Comparison of ENCODE assay signal across 18 cellular contexts in the genomic region with DNA sequence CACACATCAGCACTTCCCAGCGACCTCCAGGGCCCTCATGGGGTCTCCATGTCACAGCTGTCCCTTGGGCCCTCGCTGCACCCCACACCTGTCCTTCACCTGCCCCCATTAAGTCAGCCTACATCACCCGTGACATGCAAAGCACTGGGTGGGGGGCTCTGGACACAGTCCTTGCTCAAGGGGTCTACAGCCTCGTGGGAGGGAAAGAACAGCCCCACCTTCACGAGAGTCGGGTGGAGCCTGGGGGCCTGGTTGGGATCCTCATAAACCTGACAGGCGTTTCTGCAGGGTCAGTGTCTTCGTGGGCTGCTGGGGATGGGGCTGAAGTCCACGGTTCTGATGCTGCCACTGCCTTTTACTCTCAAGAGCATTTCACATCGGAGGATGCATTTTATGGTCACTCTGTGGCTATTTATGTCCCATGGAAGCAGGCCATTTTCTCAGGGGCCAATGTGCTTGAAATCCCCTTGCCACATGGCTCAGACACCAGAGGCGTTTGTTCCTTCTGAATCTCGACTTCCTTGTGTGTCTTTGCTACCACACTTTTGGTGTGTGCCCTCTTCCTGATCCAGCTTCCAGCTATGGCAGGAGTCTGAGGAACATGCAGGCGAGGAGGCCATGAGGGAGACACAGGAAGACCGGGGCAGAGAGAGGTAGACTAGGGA. TPM values are rescaled to one million over a fixed set of nuclear protein-coding genes. Genes with fewer than 3 reads are reported as not detected.
A peak's percentile ranks its signal among the peaks of the same experiment; 100 is the strongest.
DNase-seq lines count a peak whose midpoint lies in the region; ATAC-seq, FAIRE-seq and TF ChIP-seq lines count a peak whose summit lies in the region.
"Had no signal": no experiment of that assay in that cellular context is flagged by ENCODE, and none has a peak within 500 bp of the region (broad histone marks: within the 10 kb centered on the region; RNA-seq: fewer than 3 reads in every experiment).

A gene with protein sequence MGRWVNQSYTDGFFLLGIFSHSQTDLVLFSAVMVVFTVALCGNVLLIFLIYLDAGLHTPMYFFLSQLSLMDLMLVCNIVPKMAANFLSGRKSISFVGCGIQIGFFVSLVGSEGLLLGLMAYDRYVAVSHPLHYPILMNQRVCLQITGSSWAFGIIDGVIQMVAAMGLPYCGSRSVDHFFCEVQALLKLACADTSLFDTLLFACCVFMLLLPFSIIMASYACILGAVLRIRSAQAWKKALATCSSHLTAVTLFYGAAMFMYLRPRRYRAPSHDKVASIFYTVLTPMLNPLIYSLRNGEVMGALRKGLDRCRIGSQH (minus strand): TSS at position 338 of the 665 bp plus-strand sequence. CDS start 5,865 bp downstream, outside the sequence.

- H3K27ac ChIP-seq in BLaER1: no peak within 1 kb of the TSS
- H3K27ac ChIP-seq in IMR-90 (ENCODE audit: insufficient read depth, low read length): no peak within 1 kb of the TSS
- peak within 1 kb of the TSS; percentile 15; the same call in 1 of the 3 replicates for H3K27ac ChIP-seq in K562 (ENCODE audit: extremely low read depth, low read depth, low read length)
- no peak within 1 kb of the TSS for H3K27ac ChIP-seq in neuronal stem cell (replicated peaks; ENCODE audit: low read length)
- H3K27ac ChIP-seq in gastrocnemius medialis: no peak within 1 kb of the TSS
- H3K27ac ChIP-seq: C4-2B had no signal

- in situ Hi-C loops in IMR-90 (cut with MboI; ENCODE audit: low sequenced_read_pairs): no loop called here
- in situ Hi-C loops in K562 (cut with MboI): loop anchor here (10.0 kb wide), 1 partner anchor 186 kb away; no protein-coding TSS in a partner anchor
- in situ Hi-C loops in gastrocnemius medialis (cut with MboI; ENCODE audit: low sequenced_read_pairs in 4 of 4): no loop called here

- H2BK15ac ChIP-seq in IMR-90 (ENCODE audit: low read depth, low read length) (no peak within 1 kb of the TSS), neuronal stem cell (ENCODE audit: low read length) (no peak within 1 kb of the TSS)

- intact Hi-C loops in IMR-90 (cut with micrococcal nuclease) (no loop called here), K562 (cut with micrococcal nuclease) (no loop called here), gastrocnemius medialis (cut with DNase I; ENCODE audit: low total_unique reads) (no loop called here)

- no peak within 1 kb of the TSS for H2BK5ac ChIP-seq in IMR-90 (ENCODE audit: low read depth, low read length, poor library complexity, severe bottlenecking)
- H2BK5ac ChIP-seq in neuronal stem cell (ENCODE audit: low read length): no peak within 1 kb of the TSS

- H3K56ac ChIP-seq in IMR-90 (ENCODE audit: extremely low read depth, insufficient read depth, low read length): no peak within 1 kb of the TSS

- TF ChIP-seq CTCF in IMR-90 (conservative IDR thresholded peaks at IDR 0.05; ENCODE audit: low read depth, low read length) (no peak), K562 (IDR thresholded peaks at IDR 0.05 in 2 of 3, conservative IDR thresholded peaks at IDR 0.05 in 1 of 3; ENCODE audit: insufficient read depth in 2 of 3, low read depth in 1 of 3, low read length in 3 of 3) (no peak), gastrocnemius medialis (IDR thresholded peaks at IDR 0.05 in 4 of 5, conservative IDR thresholded peaks at IDR 0.05 in 1 of 5) (no peak)

- DNase-seq in IMR-90: no peak
- DNase-seq in K562 (ENCODE audit: extremely low read depth in 1 of 4, low spot score in 3 of 4): no peak
- DNase-seq in neuronal stem cell (ENCODE audit: low spot score): no peak
- no peak for DNase-seq in gastrocnemius medialis
- DNase-seq in HT-29 (ENCODE audit: low spot score): no peak
- DNase-seq: ACHN; CD4-positive, alpha-beta memory T cell; DND-41; GF-D8; H7 had no signal

- no peak within 1 kb of the TSS for H2AK5ac ChIP-seq in IMR-90 (ENCODE audit: low read depth, low read length)
- H2AK5ac ChIP-seq in neuronal stem cell (ENCODE audit: low read depth, low read length): no peak within 1 kb of the TSS

- no peaks in the 10 kb centered on the region for H4K20me1 ChIP-seq in BLaER1
- no peaks in the 10 kb centered on the region for H4K20me1 ChIP-seq in IMR-90 (ENCODE audit: insufficient read depth, low read length)
- H4K20me1 ChIP-seq in K562 (replicated peaks; ENCODE audit: control insufficient read depth, insufficient read depth, low read length): no peaks in the 10 kb centered on the region

- TF ChIP-seq POLR2A in IMR-90 (IDR thresholded peaks at IDR 0.05; ENCODE audit: low read depth, low read length) (no peak), K562 (conservative IDR thresholded peaks at IDR 0.05) (no peak), gastrocnemius medialis (IDR thresholded peaks at IDR 0.05) (no peak)

- TF ChIP-seq EP300 in K562 (IDR thresholded peaks at IDR 0.05; ENCODE audit: low read length): no peak

- no peak within 1 kb of the TSS for H3K14ac ChIP-seq in IMR-90 (replicated peaks; ENCODE audit: low read depth, low read length)
- no peak within 1 kb of the TSS for H3K14ac ChIP-seq in neuronal stem cell (ENCODE audit: low read length)

- H3K4me3 ChIP-seq in BLaER1 (no peak within 1 kb of the TSS), IMR-90 (ENCODE audit: insufficient read depth, low read depth, low read length) (no peak within 1 kb of the TSS), K562 (no peak within 1 kb of the TSS), neuronal stem cell (ENCODE audit: low read length in 2 of 2) (no peak within 1 kb of the TSS), gastrocnemius medialis (no peak within 1 kb of the TSS)
- H3K4me3 ChIP-seq: GM23338 had no signal

- POLR2A ChIA-PET in IMR-90 (lab: Charles Lee; ENCODE audit: unreplicated experiment) (no interaction called here), K562 (lab: Yijun Ruan, JAX) (no interaction called here)

- CTCF ChIA-PET in IMR-90 (lab: Yijun Ruan, JAX) (no interaction called here), K562 (lab: Yijun Ruan, JAX; ENCODE audit: low intra/inter-chr PET ratio) (no interaction called here)

- no peak within 1 kb of the TSS for H2BK120ac ChIP-seq in IMR-90 (ENCODE audit: low read depth, low read length)
- no peak within 1 kb of the TSS for H2BK120ac ChIP-seq in neuronal stem cell (ENCODE audit: low read depth, low read length)

- H4K8ac ChIP-seq in IMR-90 (ENCODE audit: low read depth in 2 of 2, low read length in 2 of 2) (no peak within 1 kb of the TSS), neuronal stem cell (ENCODE audit: low read depth, low read length) (no peak within 1 kb of the TSS)

- H3K79me2 ChIP-seq in K562 (ENCODE audit: control insufficient read depth, insufficient read depth, low read length): no peaks in the 10 kb centered on the region

- no peak within 1 kb of the TSS for H2BK20ac ChIP-seq in IMR-90 (ENCODE audit: low read depth, low read length)

- ATAC-seq in IMR-90 (ENCODE audit: low read depth) (no peak), K562 (no peak; the same call in 2 of the 3 replicates), gastrocnemius medialis (no peak), GM21723 (IDR thresholded peaks at IDR 0.05; ENCODE audit: unreplicated experiment) (no peak)
- ATAC-seq: GM23338, HepG2 had no signal

- H3K23ac ChIP-seq in IMR-90 (ENCODE audit: low read depth, low read length): no peak within 1 kb of the TSS
- H3K23ac ChIP-seq in neuronal stem cell (ENCODE audit: low read depth, low read length, poor library complexity): no peak within 1 kb of the TSS

- H3K4me2 ChIP-seq in BLaER1 (peak within 1 kb of the TSS; percentile 72), IMR-90 (ENCODE audit: low read depth, low read length) (no peak within 1 kb of the TSS), K562 (ENCODE audit: insufficient read depth, low read length) (peak within 1 kb of the TSS; percentile 50), neuronal stem cell (ENCODE audit: insufficient read depth, low read length, poor library complexity, severe bottlenecking) (no peak within 1 kb of the TSS)
- H3K4me2 ChIP-seq: GM23338 had no signal

- BruUV-seq in IMR-90 (replicated peaks; lab: Mats Ljungman, UMichigan) (no TSS peak), K562 (replicated peaks; lab: Mats Ljungman, UMichigan) (no TSS peak)

- 60% methylated on average over 2 of the region's 14 CpGs; no CpG with 5 or more reads in 1 of the 2 experiments for WGBS in IMR-90 (ENCODE audit: extremely low coverage in 2 of 2, insufficient read length in 1 of 2), 2 experiments
- 64% methylated on average over 12 of the region's 14 CpGs for WGBS in K562 (ENCODE audit: insufficient coverage, low coverage, missing lambda C conversion rate)
- WGBS in neuronal stem cell (ENCODE audit: extremely low coverage in 2 of 2, insufficient read length in 2 of 2, insufficient replicate concordance in 1 of 2), 2 donors: no CpG with 5 or more reads among the region's 14 CpGs

- H3K9me3 ChIP-seq in BLaER1 (no peaks in the 10 kb centered on the region), IMR-90 (ENCODE audit: control insufficient read depth, insufficient read depth, low read length) (no peaks in the 10 kb centered on the region), K562 (replicated peaks; ENCODE audit: control insufficient read depth, insufficient read depth, low read depth, low read length) (peaks cover 3% of the 10 kb centered on the region; the same call in 1 of the 2 replicates), neuronal stem cell (replicated peaks in 1 of 2; ENCODE audit: control insufficient read depth in 2 of 2, insufficient read depth in 1 of 2, low read depth in 1 of 2, low read length in 2 of 2) (no peaks in the 10 kb centered on the region), gastrocnemius medialis (no peaks in the 10 kb centered on the region)

- H3K9ac ChIP-seq in BLaER1 (no peak within 1 kb of the TSS), IMR-90 (ENCODE audit: low read depth, low read length) (no peak within 1 kb of the TSS), K562 (ENCODE audit: insufficient read depth in 1 of 2, low read depth in 2 of 2, low read length in 2 of 2) (peak within 1 kb of the TSS in 1 of 2 experiments; percentile 2; a peak in 1 of 4 replicates), neuronal stem cell (ENCODE audit: low read depth, low read length, poor library complexity) (no peak within 1 kb of the TSS)

- peak within 1 kb of the TSS; percentile 58 for H2AFZ ChIP-seq in IMR-90 (replicated peaks; ENCODE audit: low read length, poor library complexity)
- H2AFZ ChIP-seq in K562 (ENCODE audit: low read depth, low read length): peak within 1 kb of the TSS; percentile 96
- no peak within 1 kb of the TSS for H2AFZ ChIP-seq in neuronal stem cell (ENCODE audit: low read length)
- H2AFZ ChIP-seq: GM23338 had no signal

- dilution Hi-C loops in IMR-90 (cut with HindIII; ENCODE audit: low sequenced_read_pairs, unreplicated experiment): no loop called here

- H3K9me1 ChIP-seq in IMR-90 (ENCODE audit: insufficient read depth, low read length) (no peaks in the 10 kb centered on the region), K562 (ENCODE audit: control insufficient read depth, insufficient read depth, low read length) (no peaks in the 10 kb centered on the region)

- H3K18ac ChIP-seq in IMR-90 (ENCODE audit: low read depth, low read length): no peak within 1 kb of the TSS
- H3K18ac ChIP-seq in neuronal stem cell (ENCODE audit: low read length): peak within 1 kb of the TSS; percentile 30

- no peak within 1 kb of the TSS for H2AK9ac ChIP-seq in IMR-90 (replicated peaks; ENCODE audit: low read depth, low read length, poor library complexity)

- TF ChIP-seq RAD21 in IMR-90 (IDR thresholded peaks at IDR 0.05; ENCODE audit: low read length) (no peak), K562 (CRISPR knock-in tag; conservative IDR thresholded peaks at IDR 0.05 in 1 of 2, IDR thresholded peaks at IDR 0.05 in 1 of 2) (no peak)

- H3K36me3 ChIP-seq in BLaER1 (no peaks in the 10 kb centered on the region), IMR-90 (ENCODE audit: control insufficient read depth, insufficient read depth, low read length) (no peaks in the 10 kb centered on the region), K562 (ENCODE audit: control insufficient read depth, insufficient read depth, low read length) (no peaks in the 10 kb centered on the region), neuronal stem cell (replicated peaks in 1 of 2; ENCODE audit: control insufficient read depth in 2 of 2, insufficient read depth in 2 of 2, low read length in 2 of 2) (no peaks in the 10 kb centered on the region), gastrocnemius medialis (no peaks in the 10 kb centered on the region)

- no peaks in the 10 kb centered on the region for H3K79me1 ChIP-seq in IMR-90 (ENCODE audit: low read depth in 1 of 2, low read length in 2 of 2)
- H3K79me1 ChIP-seq in neuronal stem cell (ENCODE audit: low read depth, low read length): no peaks in the 10 kb centered on the region

- no peaks in the 10 kb centered on the region for H3K27me3 ChIP-seq in BLaER1
- peaks cover 4% of the 10 kb centered on the region; the same call in 1 of the 2 replicates for H3K27me3 ChIP-seq in IMR-90 (ENCODE audit: control insufficient read depth, insufficient read depth, low read length)
- no peaks in the 10 kb centered on the region for H3K27me3 ChIP-seq in K562 (ENCODE audit: control insufficient read depth in 2 of 2, insufficient read depth in 2 of 2, low read length in 2 of 2)
- H3K27me3 ChIP-seq in neuronal stem cell (ENCODE audit: control insufficient read depth in 3 of 3, insufficient read depth in 3 of 3, low read depth in 1 of 3, low read length in 3 of 3): peaks cover 0 to 40% (median 6%) of the 10 kb centered on the region in 3 experiments
- peaks cover 8 to 21% (median 11%) of the 10 kb centered on the region in 3 donors for H3K27me3 ChIP-seq in gastrocnemius medialis

- H4K91ac ChIP-seq in IMR-90 (ENCODE audit: insufficient read depth, low read depth, low read length) (no peak within 1 kb of the TSS), neuronal stem cell (ENCODE audit: low read depth, low read length, poor library complexity) (peak within 1 kb of the TSS; percentile 61)

- FAIRE-seq in K562 (lab: Jason Lieb, UNC): no peak
- FAIRE-seq: GM18507, HepG2, HTR-8/SVneo had no signal

- no peak within 1 kb of the TSS for H3K4ac ChIP-seq in IMR-90 (ENCODE audit: low read depth, low read length)
- H3K4ac ChIP-seq in neuronal stem cell (ENCODE audit: low read length): no peak within 1 kb of the TSS

- H2BK12ac ChIP-seq in neuronal stem cell (ENCODE audit: low read length): no peak within 1 kb of the TSS

- no peak within 1 kb of the TSS for H4K5ac ChIP-seq in IMR-90 (ENCODE audit: low read depth, low read length)

- H3K4me1 ChIP-seq in BLaER1: peaks cover 45% of the 10 kb centered on the region
- H3K4me1 ChIP-seq in IMR-90 (ENCODE audit: control insufficient read depth, insufficient read depth, low read length): no peaks in the 10 kb centered on the region
- peaks cover 21 to 35% of the 10 kb centered on the region in 2 experiments for H3K4me1 ChIP-seq in K562 (replicated peaks in 1 of 2; ENCODE audit: control insufficient read depth in 2 of 2, insufficient read depth in 2 of 2, low read length in 2 of 2)
- H3K4me1 ChIP-seq in neuronal stem cell (ENCODE audit: control insufficient read depth in 2 of 2, insufficient read depth in 1 of 2, low read depth in 1 of 2, low read length in 2 of 2): peaks cover 0 to 3% of the 10 kb centered on the region in 2 donors
- H3K4me1 ChIP-seq in gastrocnemius medialis: no peaks in the 10 kb centered on the region

RNA-seq across cellular contexts. Expression of the gene that starts here (rescaled TPM):
- total RNA-seq in IMR-90 (2012; rRNA removed) (not detected in 2 replicates), K562 (2014; rRNA removed) (0.08 TPM in 1 of 2 replicates, not detected in the other), K562 (2014; rRNA removed; fragmentation: Illumina TruSeq; extraction: Trizol) (0.04 TPM in 1 of 2 replicates, not detected in the other), K562 (2015; rRNA removed; fragmentation: Illumina TruSeq; extraction: Trizol) (not detected in 2 replicates), K562 (2021) (0.07 TPM in 1 of 2 replicates, not detected in the other), gastrocnemius medialis (not detected)
- polyA plus RNA-seq in IMR-90 (2012; rRNA removed) (not detected in 2 replicates), K562 (2011; rRNA removed) (0.05 and 0.15 TPM in 2 replicates), K562 (2014; fragmentation: Illumina TruSeq; extraction: Trizol) (0.10 TPM in 1 of 2 replicates, not detected in the other), K562 (2014; fragmentation: Nextera tagmentation; extraction: Ambion mirVana) (under 1 TPM; 0.15 to 0.28 TPM), K562 (2014; rRNA removed) (0.07 TPM in 1 of 2 replicates, not detected in the other)
- polyA plus RNA-seq in IMR-90 (2012; cell fraction: cytosol; rRNA removed): not detected in 2 replicates
- polyA plus RNA-seq in IMR-90 (2012; cell fraction: nucleus; rRNA removed; ENCODE audit: low replicate concordance): not detected in 2 replicates
- not detected in 2 replicates for total RNA-seq in K562 (2011; cell fraction: chromatin; rRNA removed; ENCODE audit: low replicate concordance)
- not detected in 2 replicates for total RNA-seq in K562 (2011; cell fraction: nucleolus; rRNA removed)
- total RNA-seq in K562 (2011; cell fraction: nucleoplasm; rRNA removed): not detected in 2 replicates
- 0.03 TPM in 2 replicates for polyA plus RNA-seq in K562 (2011; cell fraction: cytosol; rRNA removed)
- polyA plus RNA-seq in K562 (2011; cell fraction: nucleus; rRNA removed): not detected in 2 replicates
- polyA plus RNA-seq in K562 (2012): 0.06 and 0.08 TPM in 2 replicates
- polyA minus RNA-seq in K562 (2011; rRNA and poly(A)+ RNA removed): 0.12 TPM in 1 of 2 replicates, not detected in the other
- not detected in 2 replicates for polyA minus RNA-seq in K562 (2011; cell fraction: cytosol; rRNA and poly(A)+ RNA removed)
- polyA minus RNA-seq in K562 (2011; cell fraction: nucleus; rRNA and poly(A)+ RNA removed): not detected in 2 replicates
- not detected for polyA plus RNA-seq in neuronal stem cell (2013, experiment 1 of 2)
- polyA plus RNA-seq in neuronal stem cell (2013, experiment 2 of 2): not detected
- total RNA-seq in HT-29 (2014; rRNA removed; shearing (Covaris generic)): not detected in 2 replicates
- total RNA-seq: A172; CD4-positive, alpha-beta memory T cell; GM23338; H7; HepG2 had no signal
- polyA plus RNA-seq: CD4-positive, alpha-beta memory T cell; GM23338; HepG2 had no signal

Comparison
In these comparisons a context has a peak if more than half of its experiments do, and no peak if none do; other contexts are left out.
1. H3K4me2 ChIP-seq: peak in BLaER1 (single experiment) and K562 (single experiment); none in IMR-90 (single experiment) and neuronal stem cell (single experiment).